Comparison of ENCODE assay signal across 16 cellular contexts in the genomic region with DNA sequence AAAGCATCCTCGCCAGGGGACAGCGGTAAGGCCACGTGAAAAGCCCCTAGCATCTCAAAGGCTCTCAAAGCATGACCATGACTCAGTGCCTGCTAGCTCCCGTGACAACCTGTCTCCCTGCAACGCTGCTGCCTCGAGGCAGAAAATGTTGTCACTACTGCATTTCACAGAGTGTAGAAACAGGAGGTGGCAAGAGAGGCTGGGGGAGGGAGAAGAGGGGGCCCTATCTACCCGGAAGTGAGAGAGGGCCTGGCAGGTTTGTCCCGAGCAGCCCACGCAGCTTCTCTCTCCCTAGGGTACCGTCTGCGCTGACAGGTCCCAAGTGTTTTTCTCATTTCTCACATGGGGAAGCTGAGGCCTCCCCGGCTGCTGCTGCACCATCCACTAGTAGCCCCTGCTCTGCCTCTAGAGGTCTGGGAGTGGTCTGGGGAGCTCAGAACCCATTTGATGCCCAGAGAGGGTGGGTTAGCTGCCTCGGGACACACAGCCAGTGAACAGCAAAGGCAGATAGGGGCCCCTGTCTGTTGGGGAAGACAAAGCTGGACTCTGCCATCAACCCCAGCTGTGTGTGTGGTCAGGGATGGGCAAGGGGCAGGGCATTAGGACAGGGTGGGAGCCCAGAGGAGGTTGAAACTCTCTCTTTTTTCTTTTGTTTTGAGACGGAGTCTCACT. TPM values are rescaled to one million over a fixed set of nuclear protein-coding genes. Genes with fewer than 3 reads are reported as not detected.
DNase-seq lines count a peak whose midpoint lies in the region; ATAC-seq, FAIRE-seq and TF ChIP-seq lines count a peak whose summit lies in the region.
"Had no signal": no experiment of that assay in that cellular context is flagged by ENCODE, and none has a peak within 500 bp of the region (broad histone marks: within the 10 kb centered on the region; RNA-seq: fewer than 3 reads in every experiment).

No MANE protein-coding gene starts in this region.

- H3K9me3 ChIP-seq in HepG2 (ENCODE audit: low read length) (peaks cover 7% of the 10 kb centered on the region), right lobe of liver (no peaks in the 10 kb centered on the region), Panc1 (ENCODE audit: control insufficient read depth, insufficient read depth, low read depth, low read length) (no peaks in the 10 kb centered on the region), vagina (no peaks in the 10 kb centered on the region)

- H4K20me1 ChIP-seq in HepG2 (ENCODE audit: insufficient read depth, low read length), result no peaks in the 10 kb centered on the region

- ATAC-seq in HepG2, result no peak
- no peak for ATAC-seq in right lobe of liver
- ATAC-seq in Panc1, result peak; percentile 58
- peak; percentile 68 for ATAC-seq in foreskin keratinocyte
- ATAC-seq in GM18505 (IDR thresholded peaks at IDR 0.05; ENCODE audit: unreplicated experiment), result no peak
- ATAC-seq: left lobe of liver had no signal

- 16% methylated on average over 13 of the region's 14 CpGs for WGBS in HepG2 (ENCODE audit: low lambda C conversion rate)
- 15% methylated on average over 8 of the region's 14 CpGs for WGBS in right lobe of liver (ENCODE audit: insufficient coverage, low coverage, low lambda C conversion rate, missing lambda C conversion rate)

- no peak for FAIRE-seq in HepG2 (lab: Jason Lieb, UNC)
- FAIRE-seq: RCC 7860 had no signal

- CTCF ChIA-PET in HepG2 (lab: Yijun Ruan, JAX; ENCODE audit: low intra/inter-chr PET ratio, low total read pairs), result no interaction called here
- CTCF ChIA-PET in Panc1 (lab: Charles Lee), result no interaction called here

- TF ChIP-seq EP300 in HepG2 (IDR thresholded peaks at IDR 0.05; ENCODE audit: low read depth in 2 of 2, low read length in 2 of 2) (no peak), HepG2 (CRISPR knock-in tag; IDR thresholded peaks at IDR 0.05; ENCODE audit: borderline replicate concordance) (no peak)

- in situ Hi-C loops in HepG2 (cut with HindIII; ENCODE audit: extremely low pct_ligation_motif_present, low pct_unique_long_range_greater_than_20kb), result no loop called here
- in situ Hi-C loops in Panc1 (cut with HindIII; ENCODE audit: low pct_unique_long_range_greater_than_20kb, low sequenced_read_pairs), result no loop called here

- H3K9ac ChIP-seq in HepG2 (ENCODE audit: insufficient read depth, low read depth, low read length), result no peak overlapping the region

- H3K4me3 ChIP-seq in HepG2 (replicated peaks in 1 of 3; ENCODE audit: insufficient read depth in 1 of 3, low read depth in 2 of 3, low read length in 3 of 3) (no peak overlapping the region), right lobe of liver (no peak overlapping the region), Panc1 (ENCODE audit: low read depth in 2 of 2, low read length in 2 of 2) (no peak overlapping the region), vagina (no peak overlapping the region)
- H3K4me3 ChIP-seq: gastrocnemius medialis had no signal

- no peak for DNase-seq in HepG2 (ENCODE audit: low spot score)
- no peak for DNase-seq in right lobe of liver
- no peak for DNase-seq in Panc1 (ENCODE audit: low read depth, low spot score)
- DNase-seq in foreskin keratinocyte, result peak in 1 of 2 donors; percentile 64
- no peak for DNase-seq in vagina (ENCODE audit: extremely low spot score in 2 of 2)
- no peak for DNase-seq in activated CD4-positive, alpha-beta T cell treated with anti-CD3 and anti-CD28 coated beads for 4 hours
- no peak for DNase-seq in activated CD4-positive, alpha-beta T cell treated with anti-CD3 and anti-CD28 coated beads for 48 hours
- DNase-seq: activated naive CD8-positive, alpha-beta T cell treated with anti-CD3 and anti-CD28 coated beads, Interleukin-2, amount 10 ng/mL, durations not matched to agents 7 days and 5 days; AML-193; dermis blood vessel endothelial cell; gastrocnemius medialis; NCI-H2029; stimulated activated CD8-positive, alpha-beta memory T cell treated with anti-CD3 and anti-CD28 coated beads, Interleukin-4, amount 100 ng/mL, for 48 hours had no signal

- BruUV-seq in HepG2 (replicated peaks; lab: Mats Ljungman, UMichigan) (no TSS peak), Panc1 (replicated peaks; lab: Mats Ljungman, UMichigan) (no TSS peak)

- H3K27ac ChIP-seq in HepG2 (ENCODE audit: extremely low read length, insufficient read depth, low read length) (no peak overlapping the region), right lobe of liver (no peak overlapping the region), Panc1 (ENCODE audit: low read length) (no peak overlapping the region), foreskin keratinocyte (no peak overlapping the region), vagina (peak overlapping the region; percentile 47)
- H3K27ac ChIP-seq: gastrocnemius medialis had no signal

- POLR2A ChIA-PET in HepG2 (lab: Yijun Ruan, JAX) (no interaction called here), Panc1 (lab: Charles Lee) (no interaction called here)

- no peaks in the 10 kb centered on the region for H3K36me3 ChIP-seq in HepG2 (replicated peaks in 1 of 2; ENCODE audit: control insufficient read depth in 1 of 2, insufficient read depth in 2 of 2, low read length in 2 of 2)
- no peaks in the 10 kb centered on the region for H3K36me3 ChIP-seq in right lobe of liver
- H3K36me3 ChIP-seq in Panc1 (ENCODE audit: control insufficient read depth, insufficient read depth, low read length), result no peaks in the 10 kb centered on the region
- no peaks in the 10 kb centered on the region for H3K36me3 ChIP-seq in vagina
- H3K36me3 ChIP-seq: gastrocnemius medialis had no signal

- no peak for TF ChIP-seq POLR2A in HepG2 (IDR thresholded peaks at IDR 0.05; ENCODE audit: insufficient read depth in 1 of 2, low read depth in 2 of 2, low read length in 2 of 2)
- TF ChIP-seq POLR2A in right lobe of liver (IDR thresholded peaks at IDR 0.05), result no peak
- no peak for TF ChIP-seq POLR2A in vagina (IDR thresholded peaks at IDR 0.05)
- TF ChIP-seq POLR2A in GM18505 (IDR thresholded peaks at IDR 0.05; ENCODE audit: borderline replicate concordance, extremely low read depth, insufficient read depth, insufficient read length), result no peak

- H2AFZ ChIP-seq in HepG2 (ENCODE audit: low read length), result no peak overlapping the region

- no peaks in the 10 kb centered on the region for H3K79me2 ChIP-seq in HepG2 (ENCODE audit: insufficient read depth, low read length)

- TF ChIP-seq CTCF in HepG2 (CRISPR knock-in tag; IDR thresholded peaks at IDR 0.05) (no peak), right lobe of liver (IDR thresholded peaks at IDR 0.05) (no peak), Panc1 (IDR thresholded peaks at IDR 0.05) (no peak), foreskin keratinocyte (conservative IDR thresholded peaks at IDR 0.05) (no peak), vagina (IDR thresholded peaks at IDR 0.05) (no peak)

- H3K27me3 ChIP-seq in HepG2 (ENCODE audit: control insufficient read depth in 1 of 2, insufficient read depth in 2 of 2, low read length in 2 of 2) (peaks cover 4 to 21% of the 10 kb centered on the region in 2 experiments; a peak in 3 of 5 replicates), right lobe of liver (peaks cover 0 to 5% of the 10 kb centered on the region in 2 donors), Panc1 (ENCODE audit: control insufficient read depth, insufficient read depth, low read length) (peaks cover 8% of the 10 kb centered on the region; the same call in 1 of the 2 replicates), foreskin keratinocyte (peaks cover 48% of the 10 kb centered on the region), vagina (no peaks in the 10 kb centered on the region)

- H3K4me2 ChIP-seq in HepG2 (ENCODE audit: low read depth, low read length), result no peak overlapping the region; the same call in 1 of the 2 replicates

- TF ChIP-seq RAD21 in HepG2 (CRISPR knock-in tag; IDR thresholded peaks at IDR 0.05), result no peak

- intact Hi-C loops in HepG2 (cut with micrococcal nuclease; ENCODE audit: unreplicated experiment) (no loop called here), right lobe of liver (cut with DNase I) (no loop called here), Panc1 (cut with micrococcal nuclease; ENCODE audit: unreplicated experiment) (no loop called here), vagina (cut with DNase I) (no loop called here)

- H3K4me1 ChIP-seq in HepG2 (ENCODE audit: insufficient read depth, low read length), result no peaks in the 10 kb centered on the region
- no peaks in the 10 kb centered on the region for H3K4me1 ChIP-seq in right lobe of liver
- H3K4me1 ChIP-seq in Panc1 (ENCODE audit: control insufficient read depth, insufficient read depth, low read length), result no peaks in the 10 kb centered on the region
- peaks cover 8% of the 10 kb centered on the region for H3K4me1 ChIP-seq in foreskin keratinocyte
- peaks cover 7% of the 10 kb centered on the region for H3K4me1 ChIP-seq in vagina
- H3K4me1 ChIP-seq: gastrocnemius medialis had no signal

RNA-seq across cellular contexts. Expression of a gene that starts 3.7 kb away (rescaled TPM):
- total RNA-seq in HepG2 (2016; rRNA removed; fragmentation: Illumina TruSeq; extraction: Trizol) (0.04 and 0.33 TPM in 2 replicates), right lobe of liver (under 1 TPM in 1 of 6 experiments, not detected in 5; 0.44 TPM), Panc1 (2021; ENCODE audit: unreplicated experiment) (2.3 TPM), foreskin keratinocyte (0.46 and 1.1 TPM in 2 replicates), vagina (37.1 TPM)
- not detected in 2 replicates for total RNA-seq in HepG2 (2016; cell fraction: cytosol; rRNA removed; fragmentation: Illumina TruSeq; extraction: Trizol; ENCODE audit: low read depth)
- 0.28 and 0.39 TPM in 2 replicates for total RNA-seq in HepG2 (2016; cell fraction: insoluble cytoplasmic fraction; rRNA removed; fragmentation: Illumina TruSeq; extraction: Trizol)
- 0.07 TPM in 1 of 2 replicates, not detected in the other for total RNA-seq in HepG2 (2016; cell fraction: membrane; rRNA removed; fragmentation: Illumina TruSeq; extraction: Trizol)
- total RNA-seq in HepG2 (2016; cell fraction: nucleus; rRNA removed; fragmentation: Illumina TruSeq; extraction: Trizol), result 0.09 TPM in 1 of 2 replicates, not detected in the other
- polyA plus RNA-seq in HepG2 (2011; rRNA removed) (0.17 and 0.30 TPM in 2 replicates), foreskin keratinocyte (1.0 and 1.1 TPM in 2 replicates)
- polyA plus RNA-seq in HepG2 (2011; cell fraction: cytosol; rRNA removed), result 0.15 and 0.22 TPM in 2 replicates
- polyA plus RNA-seq in HepG2 (2011; cell fraction: nucleus; rRNA removed), result 0.53 and 0.68 TPM in 2 replicates
- polyA plus RNA-seq in HepG2 (2012), result 0.08 and 0.59 TPM in 2 replicates
- polyA plus RNA-seq in HepG2 (2016; cell fraction: cytosol; fragmentation: Illumina TruSeq; extraction: Trizol; ENCODE audit: low read depth), result 0.03 and 0.40 TPM in 2 replicates
- polyA plus RNA-seq in HepG2 (2016; cell fraction: insoluble cytoplasmic fraction; fragmentation: Illumina TruSeq; extraction: Trizol; ENCODE audit: low read depth), result 0.17 TPM in 1 of 2 replicates, not detected in the other
- polyA plus RNA-seq in HepG2 (2016; cell fraction: membrane; fragmentation: Illumina TruSeq; extraction: Trizol; ENCODE audit: low read depth), result 0.12 and 0.14 TPM in 2 replicates
- 0.12 and 0.45 TPM in 2 replicates for polyA plus RNA-seq in HepG2 (2016; cell fraction: nucleus; fragmentation: Illumina TruSeq; extraction: Trizol; ENCODE audit: insufficient read depth, low read depth)
- polyA minus RNA-seq in HepG2 (2011; rRNA and poly(A)+ RNA removed; ENCODE audit: low replicate concordance), result 0.30 and 7.6 TPM in 2 replicates
- polyA minus RNA-seq in HepG2 (2011; cell fraction: cytosol; rRNA and poly(A)+ RNA removed), result not detected in 2 replicates
- polyA minus RNA-seq in HepG2 (2011; cell fraction: nucleus; rRNA and poly(A)+ RNA removed), result 0.62 TPM in 1 of 2 replicates, not detected in the other
- polyA plus RNA-seq in Panc1 (2012; ENCODE audit: insufficient read length), result 2.8 TPM
- total RNA-seq: left lobe of liver had no signal

RNA-seq across cellular contexts. Expression of a gene that starts 58.5 kb away (rescaled TPM):
- total RNA-seq in HepG2 (2016; rRNA removed; fragmentation: Illumina TruSeq; extraction: Trizol) (22.9 and 31.5 TPM in 2 replicates), right lobe of liver (10 to 100 TPM; 16.9 to 48.9 (median 41.7) TPM), Panc1 (2021; ENCODE audit: unreplicated experiment) (83.5 TPM), foreskin keratinocyte (25.1 and 32.8 TPM in 2 replicates), vagina (85.4 TPM)
- 28.6 and 30.0 TPM in 2 replicates for total RNA-seq in HepG2 (2016; cell fraction: cytosol; rRNA removed; fragmentation: Illumina TruSeq; extraction: Trizol; ENCODE audit: low read depth)
- 16.7 and 28.5 TPM in 2 replicates for total RNA-seq in HepG2 (2016; cell fraction: insoluble cytoplasmic fraction; rRNA removed; fragmentation: Illumina TruSeq; extraction: Trizol)
- 18.7 and 21.5 TPM in 2 replicates for total RNA-seq in HepG2 (2016; cell fraction: membrane; rRNA removed; fragmentation: Illumina TruSeq; extraction: Trizol)
- total RNA-seq in HepG2 (2016; cell fraction: nucleus; rRNA removed; fragmentation: Illumina TruSeq; extraction: Trizol), result 38.9 and 43.4 TPM in 2 replicates
- polyA plus RNA-seq in HepG2 (2011; rRNA removed) (11.2 and 16.8 TPM in 2 replicates), foreskin keratinocyte (27.3 and 30.9 TPM in 2 replicates)
- 4.4 and 7.8 TPM in 2 replicates for polyA plus RNA-seq in HepG2 (2011; cell fraction: cytosol; rRNA removed)
- polyA plus RNA-seq in HepG2 (2011; cell fraction: nucleus; rRNA removed), result 123 and 130 TPM in 2 replicates
- polyA plus RNA-seq in HepG2 (2012), result 34.2 and 41.5 TPM in 2 replicates
- 7.4 and 9.0 TPM in 2 replicates for polyA plus RNA-seq in HepG2 (2016; cell fraction: cytosol; fragmentation: Illumina TruSeq; extraction: Trizol; ENCODE audit: low read depth)
- 37.3 and 38.4 TPM in 2 replicates for polyA plus RNA-seq in HepG2 (2016; cell fraction: insoluble cytoplasmic fraction; fragmentation: Illumina TruSeq; extraction: Trizol; ENCODE audit: low read depth)
- polyA plus RNA-seq in HepG2 (2016; cell fraction: membrane; fragmentation: Illumina TruSeq; extraction: Trizol; ENCODE audit: low read depth), result 8.7 and 10.4 TPM in 2 replicates
- polyA plus RNA-seq in HepG2 (2016; cell fraction: nucleus; fragmentation: Illumina TruSeq; extraction: Trizol; ENCODE audit: insufficient read depth, low read depth), result 110 and 111 TPM in 2 replicates
- 14.4 and 17.7 TPM in 2 replicates for polyA minus RNA-seq in HepG2 (2011; rRNA and poly(A)+ RNA removed; ENCODE audit: low replicate concordance)
- polyA minus RNA-seq in HepG2 (2011; cell fraction: cytosol; rRNA and poly(A)+ RNA removed), result 7.1 and 9.7 TPM in 2 replicates
- 82.5 and 91.5 TPM in 2 replicates for polyA minus RNA-seq in HepG2 (2011; cell fraction: nucleus; rRNA and poly(A)+ RNA removed)
- polyA plus RNA-seq in Panc1 (2012; ENCODE audit: insufficient read length), result 93.8 TPM

RNA-seq across cellular contexts. Expression of a gene that starts 58.8 kb away (rescaled TPM):
- total RNA-seq in HepG2 (2016; rRNA removed; fragmentation: Illumina TruSeq; extraction: Trizol) (28.4 and 43.4 TPM in 2 replicates), right lobe of liver (10 to 100 TPM; 31.2 to 45.7 (median 32.8) TPM), Panc1 (2021; ENCODE audit: unreplicated experiment) (83.0 TPM), foreskin keratinocyte (50.4 and 71.0 TPM in 2 replicates), vagina (145 TPM)
- 14.7 and 17.5 TPM in 2 replicates for total RNA-seq in HepG2 (2016; cell fraction: cytosol; rRNA removed; fragmentation: Illumina TruSeq; extraction: Trizol; ENCODE audit: low read depth)
- 31.2 and 39.6 TPM in 2 replicates for total RNA-seq in HepG2 (2016; cell fraction: insoluble cytoplasmic fraction; rRNA removed; fragmentation: Illumina TruSeq; extraction: Trizol)
- 15.8 and 15.9 TPM in 2 replicates for total RNA-seq in HepG2 (2016; cell fraction: membrane; rRNA removed; fragmentation: Illumina TruSeq; extraction: Trizol)
- 52.0 and 55.7 TPM in 2 replicates for total RNA-seq in HepG2 (2016; cell fraction: nucleus; rRNA removed; fragmentation: Illumina TruSeq; extraction: Trizol)
- polyA plus RNA-seq in HepG2 (2011; rRNA removed) (21.0 and 27.2 TPM in 2 replicates), foreskin keratinocyte (43.0 and 53.5 TPM in 2 replicates)
- polyA plus RNA-seq in HepG2 (2011; cell fraction: cytosol; rRNA removed), result 25.0 and 48.1 TPM in 2 replicates
- 153 and 157 TPM in 2 replicates for polyA plus RNA-seq in HepG2 (2011; cell fraction: nucleus; rRNA removed)
- polyA plus RNA-seq in HepG2 (2012), result 55.4 and 72.9 TPM in 2 replicates
- polyA plus RNA-seq in HepG2 (2016; cell fraction: cytosol; fragmentation: Illumina TruSeq; extraction: Trizol; ENCODE audit: low read depth), result 3.6 and 3.8 TPM in 2 replicates
- 67.5 and 86.2 TPM in 2 replicates for polyA plus RNA-seq in HepG2 (2016; cell fraction: insoluble cytoplasmic fraction; fragmentation: Illumina TruSeq; extraction: Trizol; ENCODE audit: low read depth)
- 6.0 and 7.3 TPM in 2 replicates for polyA plus RNA-seq in HepG2 (2016; cell fraction: membrane; fragmentation: Illumina TruSeq; extraction: Trizol; ENCODE audit: low read depth)
- 107 and 108 TPM in 2 replicates for polyA plus RNA-seq in HepG2 (2016; cell fraction: nucleus; fragmentation: Illumina TruSeq; extraction: Trizol; ENCODE audit: insufficient read depth, low read depth)
- 19.3 and 26.4 TPM in 2 replicates for polyA minus RNA-seq in HepG2 (2011; rRNA and poly(A)+ RNA removed; ENCODE audit: low replicate concordance)
- polyA minus RNA-seq in HepG2 (2011; cell fraction: cytosol; rRNA and poly(A)+ RNA removed), result 31.4 and 31.7 TPM in 2 replicates
- 66.7 and 69.6 TPM in 2 replicates for polyA minus RNA-seq in HepG2 (2011; cell fraction: nucleus; rRNA and poly(A)+ RNA removed)
- polyA plus RNA-seq in Panc1 (2012; ENCODE audit: insufficient read length), result 99.0 TPM

Comparison
In these comparisons a context has a peak if more than half of its experiments do, and no peak if none do; other contexts are left out.
1. ATAC-seq: peak in Panc1 (single experiment) and foreskin keratinocyte (single experiment); none in HepG2 (single experiment), right lobe of liver (0 of 4) and GM18505 (single experiment).
2. RNA of a gene that starts 3.7 kb away (total RNA-seq): 37.1 TPM in vagina (single experiment); 2.3 TPM in Panc1 (single experiment), 0.46 to 1.1 TPM in foreskin keratinocyte, 0.04 to 0.39 TPM in HepG2 and 0.44 TPM in right lobe of liver; every median in the first group is over 10 times any median in the second.